In genomic region chr16:11259655-11260595, GRCh38 we compare ENCODE assay signal across 18 cellular contexts. TPM values are rescaled to one million over a fixed set of nuclear protein-coding genes. Genes with fewer than 3 reads are reported as not detected.
DNase-seq lines count a peak whose midpoint lies in the region; ATAC-seq and TF ChIP-seq lines count a peak whose summit lies in the region.
"Had no signal": no experiment of that assay in that cellular context is flagged by ENCODE, and none has a peak within 500 bp of the region (broad histone marks: within the 10 kb centered on the region; RNA-seq: fewer than 3 reads in every experiment).

No MANE protein-coding gene starts in this region.

- H3K79me1 ChIP-seq in neuronal stem cell (ENCODE audit: low read depth, low read length), result no peaks in the 10 kb centered on the region

- H2AK5ac ChIP-seq in neuronal stem cell (ENCODE audit: low read depth, low read length), result peak overlapping the region; percentile 3

- BruUV-seq in Caco-2 (replicated peaks; lab: Mats Ljungman, UMichigan), result no TSS peak

- peak overlapping the region; percentile 1 for H3K9ac ChIP-seq in neuronal stem cell (ENCODE audit: low read depth, low read length, poor library complexity)

- intact Hi-C loops in Caco-2 (cut with micrococcal nuclease; ENCODE audit: unreplicated experiment), result loop anchor here (1.0 to 10.0 kb wide), 3 partner anchors 53 to 155 kb away; no protein-coding TSS in a partner anchor

- H3K4ac ChIP-seq in neuronal stem cell (ENCODE audit: low read length), result no peak overlapping the region

- CTCF ChIA-PET in Caco-2 (lab: Charles Lee), result interaction anchor here (0.7 kb wide), 1 partner anchor 24 kb away, joined by 3 read pairs; no protein-coding TSS in a partner anchor

- H3K36me3 ChIP-seq in Caco-2 (ENCODE audit: control insufficient read depth, insufficient read depth, low read length) (no peaks in the 10 kb centered on the region), neuronal stem cell (replicated peaks in 1 of 2; ENCODE audit: control insufficient read depth in 2 of 2, insufficient read depth in 2 of 2, low read length in 2 of 2) (no peaks in the 10 kb centered on the region)
- H3K36me3 ChIP-seq: upper lobe of right lung had no signal

- H3K4me1 ChIP-seq in Caco-2 (peaks cover 39% of the 10 kb centered on the region), neuronal stem cell (ENCODE audit: control insufficient read depth in 2 of 2, insufficient read depth in 1 of 2, low read depth in 1 of 2, low read length in 2 of 2) (peaks cover 7 to 8% of the 10 kb centered on the region in 2 donors)

- H3K27ac Mint-ChIP-seq in Caco-2 (ENCODE audit: unreplicated experiment), result peak overlapping the region; percentile 80
- H3K27ac Mint-ChIP-seq in activated T-helper 17 cell treated with anti-CD3 and anti-CD28 coated beads, Interleukin-2, amount 50 U/mL, for 72 hours, result peak overlapping the region; percentile 0

- H3K4me3 Mint-ChIP-seq in Caco-2 (ENCODE audit: unreplicated experiment), result peak overlapping the region; percentile 12
- no peak overlapping the region for H3K4me3 Mint-ChIP-seq in activated T-helper 17 cell treated with anti-CD3 and anti-CD28 coated beads, Interleukin-2, amount 50 U/mL, for 72 hours

- H4K91ac ChIP-seq in neuronal stem cell (ENCODE audit: low read depth, low read length, poor library complexity), result no peak overlapping the region

- H3K14ac ChIP-seq in neuronal stem cell (ENCODE audit: low read length), result no peak overlapping the region

- H3K4me3 ChIP-seq in Caco-2 (ENCODE audit: low read depth, low read length), result no peak overlapping the region
- no peak overlapping the region for H3K4me3 ChIP-seq in neuronal stem cell (ENCODE audit: low read length in 2 of 2)

- TF ChIP-seq CTCF in Caco-2 (IDR thresholded peaks at IDR 0.05; ENCODE audit: insufficient read depth in 1 of 2, low read depth in 1 of 2, low read length in 1 of 2, severe bottlenecking in 1 of 2, unreplicated experiment in 1 of 2), result no peak

- H3K18ac ChIP-seq in neuronal stem cell (ENCODE audit: low read length), result no peak overlapping the region

- ATAC-seq in activated T-helper 17 cell treated with anti-CD3 and anti-CD28 coated beads, Interleukin-2, amount 50 U/mL, for 72 hours (replicated peaks), result no peak
- ATAC-seq: upper lobe of right lung had no signal

- H2BK5ac ChIP-seq in neuronal stem cell (ENCODE audit: low read length), result no peak overlapping the region

- H3K27ac ChIP-seq in neuronal stem cell (replicated peaks; ENCODE audit: low read length), result no peak overlapping the region

- no peak overlapping the region for H4K8ac ChIP-seq in neuronal stem cell (ENCODE audit: low read depth, low read length)

- no peak overlapping the region for H2BK15ac ChIP-seq in neuronal stem cell (ENCODE audit: low read length)

- H3K27me3 ChIP-seq in Caco-2 (replicated peaks; ENCODE audit: control insufficient read depth, insufficient read depth, low read length) (no peaks in the 10 kb centered on the region), neuronal stem cell (ENCODE audit: control insufficient read depth in 3 of 3, insufficient read depth in 3 of 3, low read depth in 1 of 3, low read length in 3 of 3) (peaks cover 0 to 9% (median 0%) of the 10 kb centered on the region in 3 experiments)
- H3K27me3 ChIP-seq: upper lobe of right lung had no signal

- H2AFZ ChIP-seq in neuronal stem cell (ENCODE audit: low read length), result no peak overlapping the region

- H2BK120ac ChIP-seq in neuronal stem cell (ENCODE audit: low read depth, low read length), result no peak overlapping the region

- H3K4me1 Mint-ChIP-seq in Caco-2 (ENCODE audit: low read depth, unreplicated experiment), result peaks cover 20% of the 10 kb centered on the region
- H3K4me1 Mint-ChIP-seq in activated T-helper 17 cell treated with anti-CD3 and anti-CD28 coated beads, Interleukin-2, amount 50 U/mL, for 72 hours, result peaks cover 38% of the 10 kb centered on the region

- H3K9me3 Mint-ChIP-seq in Caco-2 (ENCODE audit: unreplicated experiment), result no peaks in the 10 kb centered on the region
- H3K9me3 Mint-ChIP-seq in activated T-helper 17 cell treated with anti-CD3 and anti-CD28 coated beads, Interleukin-2, amount 50 U/mL, for 72 hours, result no peaks in the 10 kb centered on the region
- H3K9me3 Mint-ChIP-seq: activated CD4-positive, alpha-beta memory T cell treated with anti-CD3 and anti-CD28 coated beads, Interleukin-2, amount 10 ng/mL, durations not matched to agents 7 days and 5 days; brain had no signal

- H3K27me3 Mint-ChIP-seq in Caco-2 (ENCODE audit: insufficient read depth, unreplicated experiment), result no peaks in the 10 kb centered on the region
- peaks cover 3% of the 10 kb centered on the region for H3K27me3 Mint-ChIP-seq in activated T-helper 17 cell treated with anti-CD3 and anti-CD28 coated beads, Interleukin-2, amount 50 U/mL, for 72 hours
- H3K27me3 Mint-ChIP-seq: naive B cell had no signal

- H3K4me2 ChIP-seq in neuronal stem cell (ENCODE audit: insufficient read depth, low read length, poor library complexity, severe bottlenecking), result no peak overlapping the region

- DNase-seq in Caco-2, result no peak
- DNase-seq in neuronal stem cell (ENCODE audit: low spot score), result no peak
- DNase-seq in hippocampal formation (lab: John Stamatoyannopoulos, UW), result no peak
- no peak for DNase-seq in hypothalamus (lab: John Stamatoyannopoulos, UW)
- DNase-seq: activated CD4-positive, alpha-beta memory T cell treated with anti-CD3 and anti-CD28 coated beads, Interleukin-2, amount 10 ng/mL, durations not matched to agents 7 days and 5 days; HCEC 1CT; KBM-7; naive B cell; NCI-H1105 treated with DMSO at 0.1 percent for 48 hours; NCI-H226; retina; SHP77; T1000; upper lobe of right lung had no signal

- H3K9me3 ChIP-seq in Caco-2 (no peaks in the 10 kb centered on the region), neuronal stem cell (replicated peaks in 1 of 2; ENCODE audit: control insufficient read depth in 2 of 2, insufficient read depth in 1 of 2, low read depth in 1 of 2, low read length in 2 of 2) (no peaks in the 10 kb centered on the region)
- H3K9me3 ChIP-seq: upper lobe of right lung had no signal

- H2BK12ac ChIP-seq in neuronal stem cell (ENCODE audit: low read length), result no peak overlapping the region

- no peak overlapping the region for H3K23ac ChIP-seq in neuronal stem cell (ENCODE audit: low read depth, low read length, poor library complexity)

- POLR2A ChIA-PET in Caco-2 (lab: Charles Lee), result interaction anchor here (1.1 kb wide), 1 partner anchor 9 kb away, joined by 3 read pairs; the partner anchor contains the start of gene TNP2

- WGBS in neuronal stem cell (ENCODE audit: extremely low coverage in 2 of 2, insufficient read length in 2 of 2, insufficient replicate concordance in 1 of 2), 2 donors, result no CpG with 5 or more reads among the region's 12 CpGs

- H3K36me3 Mint-ChIP-seq in Caco-2 (ENCODE audit: insufficient read depth, unreplicated experiment), result peaks cover 25% of the 10 kb centered on the region
- H3K36me3 Mint-ChIP-seq in activated T-helper 17 cell treated with anti-CD3 and anti-CD28 coated beads, Interleukin-2, amount 50 U/mL, for 72 hours (ENCODE audit: low read depth), result peaks cover 20% of the 10 kb centered on the region
- H3K36me3 Mint-ChIP-seq: brain, CD14-positive monocyte, naive B cell had no signal

RNA-seq across cellular contexts. Expression of gene SOCS1, which starts 3.9 kb away (rescaled TPM):
- total RNA-seq in Caco-2 (2022), result 8.1 and 13.2 TPM in 2 replicates
- total RNA-seq in activated T-helper 17 cell treated with anti-CD3 and anti-CD28 coated beads, Interleukin-2, amount 50 U/mL, for 72 hours, result 100 to 1,000 TPM in 1 of 2 donors, 10 to 100 TPM in 1; 89.7 to 124 TPM
- 3.4 TPM for polyA plus RNA-seq in neuronal stem cell (2013, experiment 1 of 2)
- 3.6 TPM for polyA plus RNA-seq in neuronal stem cell (2013, experiment 2 of 2)

RNA-seq across cellular contexts. Expression of gene TNP2, which starts 9.2 kb away (rescaled TPM):
- not detected in 2 replicates for total RNA-seq in Caco-2 (2022)
- not detected for total RNA-seq in activated T-helper 17 cell treated with anti-CD3 and anti-CD28 coated beads, Interleukin-2, amount 50 U/mL, for 72 hours
- polyA plus RNA-seq in neuronal stem cell (2013, experiment 1 of 2), result not detected
- not detected for polyA plus RNA-seq in neuronal stem cell (2013, experiment 2 of 2)
- total RNA-seq: activated CD4-positive, alpha-beta memory T cell treated with anti-CD3 and anti-CD28 coated beads, Interleukin-2, amount 10 ng/mL, durations not matched to agents 7 days and 5 days; lower leg skin; upper lobe of right lung had no signal
- polyA plus RNA-seq: CD14-positive monocyte had no signal

RNA-seq across cellular contexts. Expression of gene PRM3, which starts 13.5 kb away (rescaled TPM):
- not detected in 2 replicates for total RNA-seq in Caco-2 (2022)
- total RNA-seq in activated T-helper 17 cell treated with anti-CD3 and anti-CD28 coated beads, Interleukin-2, amount 50 U/mL, for 72 hours, result not detected
- polyA plus RNA-seq in neuronal stem cell (2013, experiment 1 of 2), result not detected
- not detected for polyA plus RNA-seq in neuronal stem cell (2013, experiment 2 of 2)
- total RNA-seq: activated CD4-positive, alpha-beta memory T cell treated with anti-CD3 and anti-CD28 coated beads, Interleukin-2, amount 10 ng/mL, durations not matched to agents 7 days and 5 days; lower leg skin; upper lobe of right lung had no signal
- polyA plus RNA-seq: CD14-positive monocyte had no signal

RNA-seq across cellular contexts. Expression of gene PRM2, which starts 16.4 kb away (rescaled TPM):
- total RNA-seq in Caco-2 (2022), result not detected in 2 replicates
- not detected for total RNA-seq in activated T-helper 17 cell treated with anti-CD3 and anti-CD28 coated beads, Interleukin-2, amount 50 U/mL, for 72 hours
- polyA plus RNA-seq in neuronal stem cell (2013, experiment 1 of 2), result not detected
- not detected for polyA plus RNA-seq in neuronal stem cell (2013, experiment 2 of 2)
- total RNA-seq: activated CD4-positive, alpha-beta memory T cell treated with anti-CD3 and anti-CD28 coated beads, Interleukin-2, amount 10 ng/mL, durations not matched to agents 7 days and 5 days; upper lobe of right lung had no signal
- polyA plus RNA-seq: CD14-positive monocyte had no signal

RNA-seq across cellular contexts. Expression of gene PRM1, which starts 21.2 kb away (rescaled TPM):
- total RNA-seq in Caco-2 (2022), result not detected in 2 replicates
- not detected for total RNA-seq in activated T-helper 17 cell treated with anti-CD3 and anti-CD28 coated beads, Interleukin-2, amount 50 U/mL, for 72 hours
- not detected for polyA plus RNA-seq in neuronal stem cell (2013, experiment 1 of 2)
- polyA plus RNA-seq in neuronal stem cell (2013, experiment 2 of 2), result not detected
- total RNA-seq: activated CD4-positive, alpha-beta memory T cell treated with anti-CD3 and anti-CD28 coated beads, Interleukin-2, amount 10 ng/mL, durations not matched to agents 7 days and 5 days; lower leg skin; upper lobe of right lung had no signal
- polyA plus RNA-seq: CD14-positive monocyte had no signal
